Comparison of ENCODE assay signal across 10 cellular contexts in the genomic region with DNA sequence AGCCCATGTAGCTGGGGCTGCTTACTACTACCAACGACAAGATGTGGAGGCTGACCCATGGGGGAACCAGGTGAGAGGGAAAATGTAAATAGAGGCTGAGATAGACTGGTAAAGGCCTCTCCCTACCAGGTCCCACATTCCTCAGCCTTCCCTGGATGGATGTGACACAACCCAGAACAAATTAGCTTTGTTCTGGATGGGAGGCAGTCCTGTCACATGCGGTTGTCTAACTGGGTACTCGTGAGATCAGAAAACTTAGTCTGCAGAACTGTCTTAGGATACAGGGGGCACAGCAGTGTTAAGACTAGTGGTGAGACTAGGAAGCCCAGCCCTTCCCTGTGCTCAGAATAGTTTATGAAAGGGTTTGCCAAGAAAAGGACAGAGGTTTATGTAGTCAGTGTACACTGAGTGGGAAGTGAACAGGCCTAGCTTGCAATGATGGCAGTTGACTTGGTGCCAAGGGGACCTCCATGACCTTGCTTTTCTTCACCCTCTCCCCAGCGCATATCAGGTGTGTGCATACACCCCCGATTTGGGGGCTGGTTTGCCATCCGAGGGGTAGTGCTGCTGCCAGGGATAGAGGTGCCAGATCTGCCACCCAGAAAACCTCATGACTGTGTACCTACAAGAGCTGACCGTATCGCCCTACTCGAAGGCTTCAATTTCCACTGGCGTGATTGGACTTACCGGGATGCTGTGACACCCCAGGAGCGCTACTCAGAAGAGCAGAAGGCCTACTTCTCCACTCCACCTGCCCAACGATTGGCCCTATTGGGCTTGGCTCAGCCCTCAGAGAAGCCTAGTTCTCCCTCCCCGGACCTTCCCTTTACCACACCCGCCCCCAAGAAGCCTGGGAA. TPM values are rescaled to one million over a fixed set of nuclear protein-coding genes. Genes with fewer than 3 reads are reported as not detected.
DNase-seq lines count a peak whose midpoint lies in the region; ATAC-seq and TF ChIP-seq lines count a peak whose summit lies in the region.
"Had no signal": no experiment of that assay in that cellular context is flagged by ENCODE, and none has a peak within 500 bp of the region (broad histone marks: within the 10 kb centered on the region; RNA-seq: fewer than 3 reads in every experiment).

No MANE protein-coding gene starts in this region.

- H3F3A ChIP-seq in GM23338 (replicated peaks; ENCODE audit: low read depth): peaks cover 63% of the 10 kb centered on the region

- H3K9me2 ChIP-seq in GM23338 (ENCODE audit: insufficient read depth): no peaks in the 10 kb centered on the region

- TF ChIP-seq CTCF in GM23338 (conservative IDR thresholded peaks at IDR 0.05; ENCODE audit: low read depth in 2 of 2): 0 out of 4 replicates have a peak, but pooled peaks of 1 of the 2 experiments have one; percentile 24

- H3K79me2 ChIP-seq in GM23338 (replicated peaks; ENCODE audit: insufficient read depth): peaks cover 9% of the 10 kb centered on the region

- H3K36me3 Mint-ChIP-seq in GM23338 (ENCODE audit: low read depth): peaks cover 59% of the 10 kb centered on the region
- H3K36me3 Mint-ChIP-seq in activated naive CD8-positive, alpha-beta T cell treated with anti-CD3 and anti-CD28 coated beads, Interleukin-2, amount 50 U/mL, for 24 hours (ENCODE audit: low read depth): peaks cover 44% of the 10 kb centered on the region

- H3K4me2 ChIP-seq in GM23338: no peak overlapping the region

- H3K36me3 ChIP-seq in GM23338 (ENCODE audit: insufficient read depth): peaks cover 46% of the 10 kb centered on the region

- no peaks in the 10 kb centered on the region for H3K27me3 Mint-ChIP-seq in GM23338 (ENCODE audit: insufficient read depth, low read depth, poor library complexity)
- H3K27me3 Mint-ChIP-seq in activated naive CD8-positive, alpha-beta T cell treated with anti-CD3 and anti-CD28 coated beads, Interleukin-2, amount 50 U/mL, for 24 hours: no peaks in the 10 kb centered on the region
- H3K27me3 Mint-ChIP-seq: natural killer cell treated with Interleukin-12 subunit alpha and Interleukin-12 subunit beta and Interleukin-15 and Interleukin-18, amount 100 ng/mL, for 72 hours had no signal

- no peaks in the 10 kb centered on the region for H3K4me1 Mint-ChIP-seq in GM23338
- H3K4me1 Mint-ChIP-seq in activated naive CD8-positive, alpha-beta T cell treated with anti-CD3 and anti-CD28 coated beads, Interleukin-2, amount 50 U/mL, for 24 hours: peaks cover 2% of the 10 kb centered on the region

- in situ Hi-C loops in ACHN (cut with HindIII; ENCODE audit: low pct_ligation_motif_present, low pct_unique_long_range_greater_than_20kb, low sequenced_read_pairs): no loop called here

- ATAC-seq in GM23338 (peak; percentile 53), GM21360 (IDR thresholded peaks at IDR 0.05; ENCODE audit: unreplicated experiment) (no peak)
- peak; percentile 39 for ATAC-seq in activated naive CD8-positive, alpha-beta T cell treated with anti-CD3 and anti-CD28 coated beads, Interleukin-2, amount 50 U/mL, for 24 hours

- H3K27ac ChIP-seq in GM23338 (ENCODE audit: low read depth): peak overlapping the region; percentile 86

- no peaks in the 10 kb centered on the region for H3K9me3 Mint-ChIP-seq in GM23338
- H3K9me3 Mint-ChIP-seq in activated naive CD8-positive, alpha-beta T cell treated with anti-CD3 and anti-CD28 coated beads, Interleukin-2, amount 50 U/mL, for 24 hours: no peaks in the 10 kb centered on the region
- H3K9me3 Mint-ChIP-seq: natural killer cell treated with Interleukin-12 subunit alpha and Interleukin-12 subunit beta and Interleukin-15 and Interleukin-18, amount 100 ng/mL, for 72 hours had no signal

- peak; percentile 13 for DNase-seq in ACHN
- DNase-seq in GM23338 (ENCODE audit: low spot score): peak; percentile 43
- DNase-seq in activated naive CD8-positive, alpha-beta T cell treated with anti-CD3 and anti-CD28 coated beads, Interleukin-2, amount 50 U/mL, for 24 hours: no peak
- peak; percentile 30 for DNase-seq in kidney tubule cell (ENCODE audit: low spot score)
- DNase-seq in GOT3 (lab: John Stamatoyannopoulos, UW): no peak
- no peak for DNase-seq in SKM-1 treated with dmso at 0.1 percent for 144 hours (lab: John Stamatoyannopoulos, UW; ENCODE audit: unreplicated experiment)
- DNase-seq in LoVo (ENCODE audit: low spot score): no peak
- DNase-seq: activated CD4-positive, CD25-positive, alpha-beta regulatory T cell had no signal

- H3K27me3 ChIP-seq in GM23338 (ENCODE audit: insufficient read depth): no peaks in the 10 kb centered on the region

- H2AFZ ChIP-seq in GM23338: no peak overlapping the region

- no peaks in the 10 kb centered on the region for H3K4me1 ChIP-seq in GM23338 (ENCODE audit: insufficient read depth)

- H3K27ac Mint-ChIP-seq in GM23338: peak overlapping the region; percentile 83
- no peak overlapping the region for H3K27ac Mint-ChIP-seq in activated naive CD8-positive, alpha-beta T cell treated with anti-CD3 and anti-CD28 coated beads, Interleukin-2, amount 50 U/mL, for 24 hours

- peaks cover 35% of the 10 kb centered on the region for H4K20me1 ChIP-seq in GM23338 (replicated peaks; ENCODE audit: insufficient read depth)

- no peak overlapping the region for H3K4me3 Mint-ChIP-seq in GM23338
- no peak overlapping the region for H3K4me3 Mint-ChIP-seq in activated naive CD8-positive, alpha-beta T cell treated with anti-CD3 and anti-CD28 coated beads, Interleukin-2, amount 50 U/mL, for 24 hours
- H3K4me3 Mint-ChIP-seq: natural killer cell treated with Interleukin-12 subunit alpha and Interleukin-12 subunit beta and Interleukin-15 and Interleukin-18, amount 100 ng/mL, for 72 hours had no signal

- no peak overlapping the region for H3K4me3 ChIP-seq in GM23338

TF ChIP-seq in GM23338, 12 proteins besides CTCF, POLR2A, EP300 and RAD21:
- TF ChIP-seq POLR2AphosphoS5 (IDR thresholded peaks at IDR 0.05; ENCODE audit: low read depth) (peak; percentile 20; the same call in 1 of the 2 replicates), NANOG (IDR thresholded peaks at IDR 0.05; ENCODE audit: borderline replicate concordance) (no peak)

RNA-seq across cellular contexts. Expression of a gene that starts 8.4 kb away (rescaled TPM):
- 3.0 and 3.7 TPM in 2 replicates for total RNA-seq in GM23338 (2014; rRNA removed; shearing (Covaris generic))
- 4.6 and 4.9 TPM in 2 replicates for polyA plus RNA-seq in GM23338 (2016; fragmentation: Nextera tagmentation; extraction: Ambion mirVana)

RNA-seq across cellular contexts. Expression of a gene that starts 8.7 kb away (rescaled TPM):
- 1.2 and 1.6 TPM in 2 replicates for total RNA-seq in GM23338 (2014; rRNA removed; shearing (Covaris generic))
- polyA plus RNA-seq in GM23338 (2016; fragmentation: Nextera tagmentation; extraction: Ambion mirVana): 4.5 and 4.6 TPM in 2 replicates

RNA-seq across cellular contexts. Expression of a gene that starts 13.2 kb away (rescaled TPM):
- total RNA-seq in GM23338 (2014; rRNA removed; shearing (Covaris generic)): 1,070 and 1,109 TPM in 2 replicates
- polyA plus RNA-seq in GM23338 (2016; fragmentation: Nextera tagmentation; extraction: Ambion mirVana): 2,149 and 2,351 TPM in 2 replicates

RNA-seq across cellular contexts. Expression of a gene that starts 17.6 kb away (rescaled TPM):
- 11.4 and 14.0 TPM in 2 replicates for total RNA-seq in GM23338 (2014; rRNA removed; shearing (Covaris generic))
- 5.2 and 6.0 TPM in 2 replicates for polyA plus RNA-seq in GM23338 (2016; fragmentation: Nextera tagmentation; extraction: Ambion mirVana)

RNA-seq across cellular contexts. Expression of a gene that starts 42.1 kb away (rescaled TPM):
- 172 and 186 TPM in 2 replicates for total RNA-seq in GM23338 (2014; rRNA removed; shearing (Covaris generic))
- polyA plus RNA-seq in GM23338 (2016; fragmentation: Nextera tagmentation; extraction: Ambion mirVana): 275 and 293 TPM in 2 replicates

Comparison
In these comparisons a context has a peak if more than half of its experiments do, and no peak if none do; other contexts are left out.
1. DNase-seq: peak in ACHN (single experiment), GM23338 (single experiment) and kidney tubule cell (single experiment); none in activated naive CD8-positive, alpha-beta T cell treated with anti-CD3 and anti-CD28 coated beads, Interleukin-2, amount 50 U/mL, for 24 hours (single experiment), GOT3 (single experiment), SKM-1 treated with dmso at 0.1 percent for 144 hours (single experiment) and LoVo (single experiment).